In the genomic region with DNA sequence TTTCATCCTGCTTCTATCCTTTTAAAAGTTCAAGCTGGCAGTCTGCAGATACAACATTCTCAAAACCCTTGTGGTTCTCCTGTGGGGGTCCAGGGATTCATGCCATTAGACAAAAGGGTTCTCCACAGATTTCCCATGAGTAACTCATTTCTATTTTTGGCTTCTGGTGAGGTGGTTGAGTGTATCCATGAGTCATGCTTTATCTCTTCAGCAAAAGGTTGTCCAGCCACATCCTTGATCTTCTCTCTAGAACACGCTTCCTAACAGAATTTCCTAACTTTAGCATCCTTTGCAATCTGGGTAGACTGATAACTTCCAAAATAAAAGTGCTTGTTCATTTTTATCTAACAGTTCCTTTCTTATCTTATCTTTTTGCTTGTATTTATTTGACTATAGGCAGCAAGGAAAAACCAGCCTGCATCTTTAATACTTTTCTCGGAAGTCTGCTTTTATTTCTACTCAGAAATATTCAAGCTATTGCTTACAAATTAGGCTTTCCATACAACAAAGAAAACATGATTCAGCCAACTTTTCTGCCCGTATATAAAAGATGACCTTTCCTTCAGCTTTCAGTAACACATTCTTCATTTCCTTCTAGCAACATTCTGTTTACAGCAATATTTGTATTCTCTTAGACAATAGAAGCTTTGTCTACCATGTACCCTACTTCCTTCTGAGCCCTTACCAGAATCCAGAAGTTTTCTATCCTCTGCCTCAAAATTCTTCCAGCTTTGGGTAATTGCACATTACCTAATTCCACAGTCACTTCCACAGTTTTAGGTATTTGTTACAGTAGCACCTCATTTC, we compare ENCODE assay signal across 12 cellular contexts.
DNase-seq lines count a peak whose midpoint lies in the region; ATAC-seq, FAIRE-seq and TF ChIP-seq lines count a peak whose summit lies in the region.
"Had no signal": no experiment of that assay in that cellular context is flagged by ENCODE, and none has a peak within 500 bp of the region (broad histone marks: within the 10 kb centered on the region; RNA-seq: fewer than 3 reads in every experiment).

No MANE protein-coding gene starts in this region.

- no peak overlapping the region for H3K4me2 ChIP-seq in keratinocyte (ENCODE audit: control insufficient read depth, extremely low read depth, insufficient read depth, low read depth, low read length)

- TF ChIP-seq CTCF in AG04449 (IDR thresholded peaks at IDR 0.05; ENCODE audit: insufficient read depth, low read length, missing control alignments): no peak
- no peak for TF ChIP-seq CTCF in keratinocyte (optimal IDR thresholded peaks at IDR 0.05 in 1 of 3, IDR thresholded peaks at IDR 0.05 in 1 of 3, conservative IDR thresholded peaks at IDR 0.05 in 1 of 3; ENCODE audit: extremely low read depth in 1 of 3, insufficient read depth in 2 of 3, low read length in 3 of 3)

- ATAC-seq in GM21529 (IDR thresholded peaks at IDR 0.05; ENCODE audit: unreplicated experiment): no peak

- H3K4me1 ChIP-seq in keratinocyte (ENCODE audit: control insufficient read depth, extremely low read depth, insufficient read depth, low read length): peaks cover 19% of the 10 kb centered on the region
- H3K4me1 ChIP-seq in effector memory CD4-positive, alpha-beta T cell (ENCODE audit: control insufficient read depth, insufficient read depth, low read length, poor library complexity, severe bottlenecking): no peaks in the 10 kb centered on the region

- no peak overlapping the region for H3K27ac ChIP-seq in keratinocyte (ENCODE audit: control insufficient read depth, insufficient read depth, low read length)
- no peak overlapping the region for H3K27ac ChIP-seq in effector memory CD4-positive, alpha-beta T cell (ENCODE audit: insufficient read depth, low read length, poor library complexity, severe bottlenecking)
- H3K27ac ChIP-seq: C4-2B, thoracic aorta had no signal

- H2AFZ ChIP-seq in keratinocyte (ENCODE audit: control insufficient read depth, low read length): no peak overlapping the region

- no peak overlapping the region for H3K9ac ChIP-seq in keratinocyte (ENCODE audit: control insufficient read depth, extremely low read depth, insufficient read depth, low read length)

- H4K20me1 ChIP-seq in keratinocyte (ENCODE audit: control insufficient read depth, extremely low read depth, insufficient read depth, low read length): no peaks in the 10 kb centered on the region

- H3K9me1 ChIP-seq in keratinocyte (ENCODE audit: control insufficient read depth, extremely low read depth, insufficient read depth, low read length): no peaks in the 10 kb centered on the region

- H3K9me3 ChIP-seq in keratinocyte (ENCODE audit: control insufficient read depth, low read depth, low read length): peaks cover 4% of the 10 kb centered on the region
- peaks cover 12% of the 10 kb centered on the region for H3K9me3 ChIP-seq in effector memory CD4-positive, alpha-beta T cell (ENCODE audit: control insufficient read depth, low read length)

- POLR2A ChIA-PET in AG04449 (lab: Yijun Ruan, JAX): interaction anchor here (1.3 kb wide), 1 partner anchor 83 kb away, joined by 3 read pairs; no protein-coding TSS in a partner anchor

- dilution Hi-C loops in keratinocyte (cut with MboI; ENCODE audit: extremely low pct_ligation_motif_present, low sequenced_read_pairs): no loop called here

- H3K4me3 ChIP-seq in AG04449 (ENCODE audit: low read depth, low read length) (no peak overlapping the region), keratinocyte (ENCODE audit: control insufficient read depth in 2 of 3, extremely low read depth in 1 of 3, insufficient read depth in 2 of 3, low read depth in 1 of 3, low read length in 3 of 3) (no peak overlapping the region)
- no peak overlapping the region for H3K4me3 ChIP-seq in effector memory CD4-positive, alpha-beta T cell (ENCODE audit: insufficient read depth, low read depth, low read length, poor library complexity, severe bottlenecking)
- H3K4me3 ChIP-seq: thoracic aorta had no signal

- peak; percentile 92 for FAIRE-seq in keratinocyte (lab: Jason Lieb, UNC)

- no peaks in the 10 kb centered on the region for H3K79me2 ChIP-seq in keratinocyte (ENCODE audit: control insufficient read depth, insufficient read depth, low read length)

- no peaks in the 10 kb centered on the region for H3K36me3 ChIP-seq in keratinocyte (ENCODE audit: control insufficient read depth in 2 of 2, extremely low read depth in 1 of 2, insufficient read depth in 2 of 2, low read length in 2 of 2)
- H3K36me3 ChIP-seq in effector memory CD4-positive, alpha-beta T cell (ENCODE audit: control insufficient read depth, insufficient read depth, low read length): no peaks in the 10 kb centered on the region
- H3K36me3 ChIP-seq: thoracic aorta had no signal

- no peaks in the 10 kb centered on the region for H3K27me3 ChIP-seq in keratinocyte (ENCODE audit: control insufficient read depth, extremely low read depth, insufficient read depth, low read length)
- H3K27me3 ChIP-seq in effector memory CD4-positive, alpha-beta T cell (replicated peaks; ENCODE audit: control insufficient read depth, insufficient read depth, low read length, poor library complexity, severe bottlenecking): no peaks in the 10 kb centered on the region

- DNase-seq in AG04449 (ENCODE audit: low read depth, low spot score) (peak; percentile 85), HS-5 (ENCODE audit: low read depth) (peak; percentile 63), astrocyte of the hippocampus (ENCODE audit: low read depth, low spot score) (peak; percentile 92), keratinocyte (ENCODE audit: low read depth, low spot score) (no peak), epidermal melanocyte (ENCODE audit: insufficient read length, low spot score) (no peak)
- no peak for DNase-seq in effector memory CD4-positive, alpha-beta T cell
- no peak for DNase-seq in stimulated activated CD4-positive, alpha-beta T cell treated with anti-CD3 and anti-CD28 coated beads, Interleukin-15, amount 100 ng/mL, for 24 hours
- DNase-seq: head of caudate nucleus, NCI-H2227 treated with DMSO at 0.1 percent for 48 hours had no signal

- CTCF ChIA-PET in AG04449 (lab: Yijun Ruan, JAX): interaction anchor here (1.1 to 1.2 kb wide), 2 partner anchors 9 to 14 kb away, joined by 5 to 7 read pairs; no protein-coding TSS in a partner anchor

Comparison
In these comparisons a context has a peak if more than half of its experiments do, and no peak if none do; other contexts are left out.
1. DNase-seq: peak in AG04449 (single experiment), HS-5 (single experiment) and astrocyte of the hippocampus (single experiment); none in keratinocyte (single experiment), effector memory CD4-positive, alpha-beta T cell (0 of 3), stimulated activated CD4-positive, alpha-beta T cell treated with anti-CD3 and anti-CD28 coated beads, Interleukin-15, amount 100 ng/mL, for 24 hours (single experiment) and epidermal melanocyte (single experiment).